ENCODE assay signal across 8 cellular contexts in the genomic region with DNA sequence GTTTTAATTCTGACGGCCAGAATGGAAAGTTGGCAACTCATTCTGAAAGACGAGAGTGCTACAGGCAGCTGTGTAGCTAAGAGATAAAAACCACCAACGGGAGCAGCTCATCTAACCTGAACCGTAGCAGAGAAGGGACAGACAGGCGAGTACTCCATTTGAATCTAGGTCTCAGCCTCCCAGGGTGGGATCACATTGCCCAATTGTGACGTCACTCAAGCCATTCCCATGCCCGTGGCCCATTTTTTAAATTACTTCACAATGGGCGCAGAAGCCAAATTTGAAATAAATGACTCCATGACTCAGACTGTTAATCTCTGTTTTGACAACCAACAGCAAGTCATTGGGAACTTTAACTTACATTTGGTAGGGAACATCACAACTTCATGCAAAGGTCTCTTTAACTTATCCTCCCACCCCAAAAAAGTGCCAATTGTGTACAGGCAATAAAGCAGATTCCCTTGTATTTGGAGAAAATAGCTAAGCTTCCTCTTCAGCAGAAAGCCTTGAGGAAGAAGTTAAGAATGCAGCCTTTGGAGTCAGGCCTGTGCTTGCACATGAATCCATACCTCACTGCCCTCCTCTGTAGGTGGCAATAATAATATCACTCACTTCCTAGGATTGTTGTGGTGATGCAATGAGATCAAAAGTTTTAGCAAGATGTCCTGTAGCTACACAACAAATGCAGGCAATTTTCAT.
A peak's percentile ranks its signal among the peaks of the same experiment; 100 is the strongest.
DNase-seq lines count a peak whose midpoint lies in the region; ATAC-seq and TF ChIP-seq lines count a peak whose summit lies in the region.

No MANE protein-coding gene starts in this region.

- intact Hi-C loops in esophagus squamous epithelium (cut with DNase I), result no loop called here

- no peak for TF ChIP-seq POLR2A in esophagus squamous epithelium (IDR thresholded peaks at IDR 0.05)

- H3K9ac ChIP-seq in skeletal muscle satellite cell (ENCODE audit: low read depth, low read length), result peak overlapping the region; percentile 81

- H3K4me1 ChIP-seq in esophagus squamous epithelium (peaks cover 0 to 25% (median 10%) of the 10 kb centered on the region in 3 donors), skeletal muscle satellite cell (ENCODE audit: control insufficient read depth, insufficient read depth, low read length) (peaks cover 17% of the 10 kb centered on the region)

- CTCF ChIA-PET in RWPE1 (lab: Yijun Ruan, JAX), result no interaction called here

- peak; percentile 44 for DNase-seq in activated CD4-positive, alpha-beta T cell treated with anti-CD3 and anti-CD28 coated beads for 48 hours
- DNase-seq in activated CD4-positive, alpha-beta T cell treated with anti-CD3 and anti-CD28 coated beads, Interleukin-2, amount 50 U/mL, for 4 hours, result no peak
- DNase-seq in RWPE1 (ENCODE audit: low spot score) (peak; percentile 78), esophagus squamous epithelium (lab: John Stamatoyannopoulos, UW) (no peak), substantia nigra (lab: John Stamatoyannopoulos, UW) (no peak), foreskin melanocyte (no peak)

- ATAC-seq in HG02642 (IDR thresholded peaks at IDR 0.05; ENCODE audit: poor library complexity, unreplicated experiment), result peak; percentile 91

- H3K4me3 ChIP-seq in esophagus squamous epithelium, result peak overlapping the region in 2 of 4 donors; percentile 17 to 36
- H3K4me3 ChIP-seq in skeletal muscle satellite cell (ENCODE audit: low read length), result peak overlapping the region; percentile 49

- H3K9me3 ChIP-seq in esophagus squamous epithelium (no peaks in the 10 kb centered on the region), skeletal muscle satellite cell (replicated peaks; ENCODE audit: low read length) (peaks cover 3% of the 10 kb centered on the region)

- H3K27me3 ChIP-seq in esophagus squamous epithelium, result no peaks in the 10 kb centered on the region
- no peaks in the 10 kb centered on the region for H3K27me3 ChIP-seq in skeletal muscle satellite cell (ENCODE audit: control insufficient read depth, insufficient read depth, low read length)

- no peaks in the 10 kb centered on the region for H3K36me3 ChIP-seq in esophagus squamous epithelium
- H3K36me3 ChIP-seq in skeletal muscle satellite cell (ENCODE audit: insufficient read depth, low read length), result no peaks in the 10 kb centered on the region

- H3K4me2 ChIP-seq in skeletal muscle satellite cell (ENCODE audit: low read length), result peak overlapping the region; percentile 74

- TF ChIP-seq CTCF in RWPE1 (conservative IDR thresholded peaks at IDR 0.05; ENCODE audit: low read depth) (no peak), esophagus squamous epithelium (IDR thresholded peaks at IDR 0.05) (peak in 1 of 6 experiments; percentile 37)

- peak overlapping the region; percentile 75 for H3K27ac ChIP-seq in RWPE1
- H3K27ac ChIP-seq in esophagus squamous epithelium, result peak overlapping the region; percentile 39 to 78 (median 54)
- no peak overlapping the region for H3K27ac ChIP-seq in substantia nigra (ENCODE audit: low read depth, low read length, poor library complexity, severe bottlenecking)

- POLR2A ChIA-PET in RWPE1 (lab: Yijun Ruan, JAX; ENCODE audit: low non-redundant PET), result no interaction called here

- 11 to 17% methylated on average over 6 to 8 of the region's 8 CpGs for WGBS in esophagus squamous epithelium, 2 donors

Comparison
In these comparisons a context has a peak if more than half of its experiments do, and no peak if none do; other contexts are left out.
1. DNase-seq: peak in activated CD4-positive, alpha-beta T cell treated with anti-CD3 and anti-CD28 coated beads for 48 hours (single experiment) and RWPE1 (single experiment); none in activated CD4-positive, alpha-beta T cell treated with anti-CD3 and anti-CD28 coated beads, Interleukin-2, amount 50 U/mL, for 4 hours (0 of 2), esophagus squamous epithelium (single experiment), substantia nigra (0 of 49) and foreskin melanocyte (single experiment).